Comparison of ENCODE assay signal across 21 cellular contexts in genomic region chr22:23754220-23754919, GRCh38. TPM values are rescaled to one million over a fixed set of nuclear protein-coding genes. Genes with fewer than 3 reads are reported as not detected.
DNase-seq lines count a peak whose midpoint lies in the region; ATAC-seq, FAIRE-seq and TF ChIP-seq lines count a peak whose summit lies in the region.
"Had no signal": no experiment of that assay in that cellular context is flagged by ENCODE, and none has a peak within 500 bp of the region (broad histone marks: within the 10 kb centered on the region; RNA-seq: fewer than 3 reads in every experiment).

Gene VPREB3, minus strand, starts transcription at chr22:23754425. Its CDS starts 62 bp downstream, at chr22:23754363.

- no peak for TF ChIP-seq EP300 in upper lobe of left lung (IDR thresholded peaks at IDR 0.05)

- no peak within 1 kb of the TSS for H3K4me3 ChIP-seq in CD4-positive, CD25-positive, alpha-beta regulatory T cell (ENCODE audit: low read depth, low read length)
- H3K4me3 ChIP-seq in SU-DHL-6 (ENCODE audit: insufficient read depth, low read length, poor library complexity, severe bottlenecking) = peak within 1 kb of the TSS; percentile 80
- H3K4me3 ChIP-seq in upper lobe of left lung = no peak within 1 kb of the TSS
- H3K4me3 ChIP-seq: coronary artery had no signal

- no peak for ATAC-seq in CD4-positive, CD25-positive, alpha-beta regulatory T cell (ENCODE audit: low read depth in 2 of 2)
- no peak for ATAC-seq in naive thymus-derived CD8-positive, alpha-beta T cell
- ATAC-seq in SK-N-SH treated with all-trans-retinoic acid at 6 μM for 48 hours (no peak), upper lobe of left lung (ENCODE audit: low FRiP score in 2 of 2) (no peak)

- H3K27ac ChIP-seq in CD4-positive, CD25-positive, alpha-beta regulatory T cell (ENCODE audit: insufficient read depth, low read length, poor library complexity, severe bottlenecking) = no peak within 1 kb of the TSS
- H3K27ac ChIP-seq in SU-DHL-6 (ENCODE audit: low read depth, low read length) (peak within 1 kb of the TSS; percentile 92), upper lobe of left lung (no peak within 1 kb of the TSS)
- H3K27ac ChIP-seq: coronary artery, neutrophil, tibial nerve had no signal

- H3K4me2 ChIP-seq in SU-DHL-6 (ENCODE audit: low read depth, low read length, poor library complexity, severe bottlenecking) = peak within 1 kb of the TSS; percentile 90

- H3K27me3 ChIP-seq in CD4-positive, CD25-positive, alpha-beta regulatory T cell (ENCODE audit: control insufficient read depth, insufficient read depth, low read length) = no peaks in the 10 kb centered on the region
- H3K27me3 ChIP-seq in SU-DHL-6 (ENCODE audit: low read length) = no peaks in the 10 kb centered on the region
- H3K27me3 ChIP-seq in upper lobe of left lung = no peaks in the 10 kb centered on the region
- H3K27me3 ChIP-seq: neutrophil, tibial nerve had no signal

- H3K9ac ChIP-seq in SU-DHL-6 (ENCODE audit: low read length) = peak within 1 kb of the TSS; percentile 93

- H3K4me1 Mint-ChIP-seq in CD4-positive, CD25-positive, alpha-beta regulatory T cell = peaks cover 0 to 15% (median 10%) of the 10 kb centered on the region in 4 donors
- H3K4me1 Mint-ChIP-seq in naive thymus-derived CD8-positive, alpha-beta T cell = peaks cover 9 to 44% (median 14%) of the 10 kb centered on the region in 4 donors

- POLR2A ChIA-PET in naive thymus-derived CD8-positive, alpha-beta T cell (lab: Charles Lee) = interaction anchor here (1.5 to 2.7 kb wide), 3 partner anchors 9 to 22 kb away, joined by 9 to 13 read pairs (median 9); partner anchors contain the start of genes C22orf15 and CHCHD10

- H3K9me2 ChIP-seq in SU-DHL-6 (replicated peaks; ENCODE audit: insufficient read depth, low read length) = no peaks in the 10 kb centered on the region

- H3K79me2 ChIP-seq in SU-DHL-6 (ENCODE audit: insufficient read depth, low read length) = peaks cover 7% of the 10 kb centered on the region; the same call in 1 of the 2 replicates

- peaks cover 47% of the 10 kb centered on the region for H3F3A ChIP-seq in SU-DHL-6 (ENCODE audit: insufficient read depth)

- peaks cover 5% of the 10 kb centered on the region for H3K36me3 Mint-ChIP-seq in CD4-positive, CD25-positive, alpha-beta regulatory T cell
- no peaks in the 10 kb centered on the region for H3K36me3 Mint-ChIP-seq in naive thymus-derived CD8-positive, alpha-beta T cell
- H3K36me3 Mint-ChIP-seq: activated naive CD4-positive, alpha-beta T cell treated with anti-CD3 and anti-CD28 coated beads, Interleukin-2, amount 10 ng/mL, durations not matched to agents 7 days and 5 days had no signal

- no peaks in the 10 kb centered on the region for H3K36me3 ChIP-seq in CD4-positive, CD25-positive, alpha-beta regulatory T cell (ENCODE audit: control insufficient read depth, insufficient read depth, low read length)
- H3K36me3 ChIP-seq in SU-DHL-6 (ENCODE audit: low read length) (no peaks in the 10 kb centered on the region), upper lobe of left lung (no peaks in the 10 kb centered on the region)
- H3K36me3 ChIP-seq: neutrophil, tibial nerve had no signal

- H3K4me1 ChIP-seq in CD4-positive, CD25-positive, alpha-beta regulatory T cell (ENCODE audit: control insufficient read depth, insufficient read depth, low read length, poor library complexity, severe bottlenecking) = peaks cover 14% of the 10 kb centered on the region
- H3K4me1 ChIP-seq in upper lobe of left lung = peaks cover 0 to 18% (median 13%) of the 10 kb centered on the region in 4 donors

- peak within 1 kb of the TSS in 1 of 3 donors; percentile 12 for H3K27ac Mint-ChIP-seq in CD4-positive, CD25-positive, alpha-beta regulatory T cell
- peak within 1 kb of the TSS in 5 of 10 donors; percentile 3 to 65 (median 20) for H3K27ac Mint-ChIP-seq in naive thymus-derived CD8-positive, alpha-beta T cell
- H3K27ac Mint-ChIP-seq: activated naive CD4-positive, alpha-beta T cell treated with anti-CD3 and anti-CD28 coated beads, Interleukin-2, amount 10 ng/mL, durations not matched to agents 7 days and 5 days had no signal

- no peak for FAIRE-seq in frontal cortex (lab: Jason Lieb, UNC)
- FAIRE-seq: HTR-8/SVneo, TTC549 had no signal

- H4K20me1 ChIP-seq in SU-DHL-6 (ENCODE audit: low read depth, low read length) = no peaks in the 10 kb centered on the region

- WGBS in upper lobe of left lung, 2 donors = 94% methylated on average over 14 of the region's 14 CpGs

- peaks cover 12% of the 10 kb centered on the region for H3K27me3 Mint-ChIP-seq in CD4-positive, CD25-positive, alpha-beta regulatory T cell
- H3K27me3 Mint-ChIP-seq in naive thymus-derived CD8-positive, alpha-beta T cell = no peaks in the 10 kb centered on the region

- TF ChIP-seq CTCF in SU-DHL-6 (IDR thresholded peaks at IDR 0.05; ENCODE audit: insufficient read depth, low read length, poor library complexity, severe bottlenecking) (no peak), upper lobe of left lung (IDR thresholded peaks at IDR 0.05) (no peak)

- TF ChIP-seq POLR2A in GM15510 (IDR thresholded peaks at IDR 0.05; ENCODE audit: borderline replicate concordance, extremely low read depth, insufficient read length) (peak; percentile 37), upper lobe of left lung (IDR thresholded peaks at IDR 0.05) (no peak)

- peak within 1 kb of the TSS; percentile 58 for H2AFZ ChIP-seq in SU-DHL-6 (ENCODE audit: low read depth, low read length, severe bottlenecking)

- DNase-seq in CD4-positive, CD25-positive, alpha-beta regulatory T cell = no peak
- peak in 1 of 10 donors; percentile 49 for DNase-seq in naive thymus-derived CD8-positive, alpha-beta T cell
- DNase-seq in NCI-H2107 (lab: John Stamatoyannopoulos, UW) (no peak), frontal cortex (ENCODE audit: low spot score in 2 of 2) (no peak), upper lobe of left lung (no peak)
- DNase-seq: ACHN; activated CD4-positive, alpha-beta T cell treated with anti-CD3 and anti-CD28 coated beads, Interleukin-2, amount 50 U/mL, for 48 hours; activated naive CD4-positive, alpha-beta T cell treated with anti-CD3 and anti-CD28 coated beads, Interleukin-2, amount 10 ng/mL, durations not matched to agents 7 days and 5 days; mesenchymal stem cell; NCI-H1436 had no signal

- H3K4me3 Mint-ChIP-seq in CD4-positive, CD25-positive, alpha-beta regulatory T cell = peak within 1 kb of the TSS in 3 of 4 donors; percentile 24 to 77 (median 60)
- H3K4me3 Mint-ChIP-seq in naive thymus-derived CD8-positive, alpha-beta T cell = peak within 1 kb of the TSS in 8 of 10 donors; percentile 14 to 85 (median 40)
- H3K4me3 Mint-ChIP-seq: activated naive CD4-positive, alpha-beta T cell treated with anti-CD3 and anti-CD28 coated beads, Interleukin-2, amount 10 ng/mL, durations not matched to agents 7 days and 5 days had no signal

- H3K9me3 Mint-ChIP-seq in CD4-positive, CD25-positive, alpha-beta regulatory T cell = no peaks in the 10 kb centered on the region
- H3K9me3 Mint-ChIP-seq in naive thymus-derived CD8-positive, alpha-beta T cell = no peaks in the 10 kb centered on the region
- H3K9me3 Mint-ChIP-seq: activated naive CD4-positive, alpha-beta T cell treated with anti-CD3 and anti-CD28 coated beads, Interleukin-2, amount 10 ng/mL, durations not matched to agents 7 days and 5 days had no signal

- no peaks in the 10 kb centered on the region for H3K9me3 ChIP-seq in CD4-positive, CD25-positive, alpha-beta regulatory T cell (ENCODE audit: control insufficient read depth in 2 of 2, low read length in 2 of 2)
- H3K9me3 ChIP-seq in SU-DHL-6 (ENCODE audit: insufficient read depth, low read length) (no peaks in the 10 kb centered on the region), upper lobe of left lung (no peaks in the 10 kb centered on the region)
- H3K9me3 ChIP-seq: neutrophil, tibial nerve had no signal

TF ChIP-seq in SK-N-SH treated with all-trans-retinoic acid at 6 μM for 48 hours, 23 proteins besides CTCF, POLR2A, EP300 and RAD21 (continues in another document):
- TF ChIP-seq ZNF565 (CRISPR knock-in tag; conservative IDR thresholded peaks at IDR 0.05; ENCODE audit: low read depth) (no peak), TOX (CRISPR knock-in tag; IDR thresholded peaks at IDR 0.05; ENCODE audit: borderline replicate concordance) (no peak), CSDC2 (CRISPR knock-in tag; IDR thresholded peaks at IDR 0.05) (no peak), ZC3H10 (CRISPR knock-in tag; IDR thresholded peaks at IDR 0.05) (no peak), OSR1 (CRISPR knock-in tag; IDR thresholded peaks at IDR 0.05) (no peak), ISL1 (CRISPR knock-in tag; IDR thresholded peaks at IDR 0.05) (no peak), ZFP3 (CRISPR knock-in tag; IDR thresholded peaks at IDR 0.05) (no peak), POU6F1 (CRISPR knock-in tag; IDR thresholded peaks at IDR 0.05; ENCODE audit: borderline replicate concordance, low read depth) (no peak), ZFP30 (CRISPR knock-in tag; IDR thresholded peaks at IDR 0.05) (no peak)

RNA-seq across cellular contexts. Expression of gene VPREB3, which starts in this region (rescaled TPM):
- total RNA-seq in CD4-positive, CD25-positive, alpha-beta regulatory T cell = 0.89 TPM
- 1 to 10 TPM in 2 of 4 donors, under 1 TPM in 1, not detected in 1; 0.74 to 4.5 (median 2.1) TPM for polyA plus RNA-seq in CD4-positive, CD25-positive, alpha-beta regulatory T cell
- 1 to 10 TPM; 1.8 to 3.3 TPM for total RNA-seq in naive thymus-derived CD8-positive, alpha-beta T cell
- polyA plus RNA-seq in naive thymus-derived CD8-positive, alpha-beta T cell = under 1 TPM in 2 of 3 donors, not detected in 1; 0.80 to 0.92 TPM
- total RNA-seq in frontal cortex (not detected), upper lobe of left lung (under 1 TPM in 2 of 6 donors, not detected in 4; 0.74 to 0.80 TPM)
- total RNA-seq: endothelial cell of umbilical vein, fibroblast of villous mesenchyme, RPMI7951, tibial nerve had no signal
- polyA plus RNA-seq: endothelial cell of umbilical vein had no signal
